1 cellular context compared by ENCODE assay signal in the genomic region with DNA sequence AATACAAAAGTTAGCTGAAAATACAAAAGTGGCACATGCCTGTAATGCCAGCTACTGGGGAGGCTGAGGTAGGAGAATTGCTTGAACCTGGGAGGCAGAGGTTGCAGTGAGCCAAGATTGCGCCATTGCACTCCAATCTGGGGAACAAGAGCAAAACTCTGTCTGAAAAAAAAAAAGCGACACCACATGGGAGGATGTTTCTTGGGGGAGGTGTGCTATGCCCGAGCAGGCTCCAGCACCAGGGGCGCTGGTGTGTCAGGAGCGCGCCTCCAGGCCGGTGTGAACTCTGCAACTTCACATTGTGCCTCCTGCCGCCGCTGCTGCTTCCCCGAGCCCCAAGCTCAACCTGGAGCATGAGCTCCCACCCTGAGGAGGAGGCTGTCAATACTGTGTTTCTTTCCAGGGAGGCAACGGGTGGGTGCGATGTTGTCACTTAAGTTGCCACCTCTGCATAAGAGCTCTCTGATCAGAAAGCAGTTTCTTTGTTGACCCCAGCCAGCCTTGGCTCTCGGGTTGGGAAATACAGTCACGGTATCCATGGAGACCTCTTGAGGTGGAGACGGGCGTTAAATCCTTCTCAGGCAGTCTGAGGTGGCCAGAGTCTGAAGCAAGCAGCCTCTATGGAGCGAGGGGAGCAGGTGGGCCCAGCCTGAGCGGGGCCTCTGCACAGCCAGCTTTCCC.
TF ChIP-seq lines count a peak whose summit lies in the region.

No MANE protein-coding gene starts in this region.

TF ChIP-seq in K562, 482 proteins besides CTCF, POLR2A, EP300 and RAD21 (continued from another document and continues in another):
- TF ChIP-seq SIN3A (IDR thresholded peaks at IDR 0.05; ENCODE audit: borderline replicate concordance in 2 of 2, control insufficient read depth in 1 of 2, low read depth in 2 of 2, low read length in 2 of 2) (peak in 1 of 2 experiments; percentile 21; a peak in 1 of 4 replicates), RUNX1 (IDR thresholded peaks at IDR 0.05; ENCODE audit: low read depth) (no peak), PHB (CRISPR knock-in tag; IDR thresholded peaks at IDR 0.05) (no peak), PRPF4 (IDR thresholded peaks at IDR 0.05; ENCODE audit: insufficient read depth, low read depth, low read length, poor library complexity, severe bottlenecking) (no peak), NEUROD1 (IDR thresholded peaks at IDR 0.05; ENCODE audit: borderline replicate concordance, low read depth, low read length, partially characterized antibody) (no peak), ZBED1 (IDR thresholded peaks at IDR 0.05) (no peak), POLR2G (IDR thresholded peaks at IDR 0.05; ENCODE audit: low read depth, low read length) (no peak; the same call in 1 of the 2 replicates), NR3C1 (CRISPR knock-in tag; IDR thresholded peaks at IDR 0.05) (no peak), SMAD4 (CRISPR knock-in tag; conservative IDR thresholded peaks at IDR 0.05) (peak; percentile 31), DMBX1 (CRISPR knock-in tag; IDR thresholded peaks at IDR 0.05; ENCODE audit: borderline replicate concordance) (no peak), NBN (IDR thresholded peaks at IDR 0.05; ENCODE audit: low read depth) (0 out of 2 replicates have a peak, but pooled peaks have one; percentile 44), ATF1 (CRISPR knock-in tag; IDR thresholded peaks at IDR 0.05) (no peak), ATF1 (tag; IDR thresholded peaks at IDR 0.05) (peak; percentile 41; the same call in 1 of the 2 replicates), TAF1 (IDR thresholded peaks at IDR 0.05; ENCODE audit: control insufficient read depth, extremely low read depth, insufficient read depth, low read length, severe bottlenecking) (peak; percentile 24), PTBP1 (IDR thresholded peaks at IDR 0.05; ENCODE audit: low read depth, low read length) (no peak), MAZ (CRISPR knock-in tag; conservative IDR thresholded peaks at IDR 0.05 in 1 of 2, IDR thresholded peaks at IDR 0.05 in 1 of 2) (peak in 1 of 2 experiments; percentile 64; a peak in 2 of 4 replicates), ZNF75A (CRISPR knock-in tag; IDR thresholded peaks at IDR 0.05) (no peak), TCF7L2 (IDR thresholded peaks at IDR 0.05; ENCODE audit: low read depth, low read length) (no peak), ELF4 (CRISPR knock-in tag; IDR thresholded peaks at IDR 0.05) (no peak), ZNF395 (CRISPR knock-in tag; IDR thresholded peaks at IDR 0.05) (0 out of 2 replicates have a peak, but pooled peaks have one; percentile 45), CREM (IDR thresholded peaks at IDR 0.05; ENCODE audit: low read depth) (peak; percentile 39; the same call in 1 of the 2 replicates), ZNF507 (tag; conservative IDR thresholded peaks at IDR 0.05) (no peak), L3MBTL2 (IDR thresholded peaks at IDR 0.05) (peak; percentile 67), POU5F1 (IDR thresholded peaks at IDR 0.05; ENCODE audit: borderline replicate concordance, low read depth, low read length, partially characterized antibody) (no peak), CC2D1A (IDR thresholded peaks at IDR 0.05) (no peak), RBM39 (optimal IDR thresholded peaks at IDR 0.05; ENCODE audit: low read depth, low read length) (no peak), SUPT5H (IDR thresholded peaks at IDR 0.05) (no peak), E2F6 (IDR thresholded peaks at IDR 0.05; ENCODE audit: borderline replicate concordance in 1 of 2, extremely low read depth in 1 of 2, insufficient read depth in 1 of 2, insufficient read length in 1 of 2, low read depth in 1 of 2, low read length in 1 of 2, poor library complexity in 1 of 2, severe bottlenecking in 1 of 2) (peak in 1 of 2 experiments; percentile 72), CHD4 (IDR thresholded peaks at IDR 0.05; ENCODE audit: insufficient read depth, insufficient replicate concordance, low read depth, low read length, poor library complexity, severe bottlenecking) (no peak), HNRNPLL (IDR thresholded peaks at IDR 0.05; ENCODE audit: low read depth, low read length, poor library complexity, severe bottlenecking) (peak; percentile 28), MYNN (IDR thresholded peaks at IDR 0.05) (0 out of 2 replicates have a peak, but pooled peaks have one; percentile 53), MYNN (CRISPR knock-in tag; IDR thresholded peaks at IDR 0.05) (no peak), RB1 (IDR thresholded peaks at IDR 0.05; ENCODE audit: low read depth) (peak; percentile 64), ZBTB8A (IDR thresholded peaks at IDR 0.05; ENCODE audit: partially characterized antibody) (no peak), ZNF699 (CRISPR knock-in tag; IDR thresholded peaks at IDR 0.05; ENCODE audit: insufficient replicate concordance) (no peak), ZNF77 (CRISPR knock-in tag; IDR thresholded peaks at IDR 0.05) (no peak), THAP12 (CRISPR knock-in tag; IDR thresholded peaks at IDR 0.05) (no peak), KAT8 (IDR thresholded peaks at IDR 0.05; ENCODE audit: low read depth) (no peak), HDGF (IDR thresholded peaks at IDR 0.05) (no peak), ZFP1 (CRISPR knock-in tag; IDR thresholded peaks at IDR 0.05) (no peak), FOXJ2 (tag; IDR thresholded peaks at IDR 0.05) (peak; percentile 60; the same call in 1 of the 2 replicates)
- TF ChIP-seq, protein P1, sequence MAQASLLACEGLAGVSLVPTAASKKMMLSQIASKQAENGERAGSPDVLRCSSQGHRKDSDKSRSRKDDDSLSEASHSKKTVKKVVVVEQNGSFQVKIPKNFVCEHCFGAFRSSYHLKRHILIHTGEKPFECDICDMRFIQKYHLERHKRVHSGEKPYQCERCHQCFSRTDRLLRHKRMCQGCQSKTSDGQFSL (CRISPR knock-in tag; IDR thresholded peaks at IDR 0.05), result no peak; the same call in 1 of the 2 replicates
- TF ChIP-seq, protein P1 (tag; IDR thresholded peaks at IDR 0.05), result no peak
- TF ChIP-seq, protein P2, sequence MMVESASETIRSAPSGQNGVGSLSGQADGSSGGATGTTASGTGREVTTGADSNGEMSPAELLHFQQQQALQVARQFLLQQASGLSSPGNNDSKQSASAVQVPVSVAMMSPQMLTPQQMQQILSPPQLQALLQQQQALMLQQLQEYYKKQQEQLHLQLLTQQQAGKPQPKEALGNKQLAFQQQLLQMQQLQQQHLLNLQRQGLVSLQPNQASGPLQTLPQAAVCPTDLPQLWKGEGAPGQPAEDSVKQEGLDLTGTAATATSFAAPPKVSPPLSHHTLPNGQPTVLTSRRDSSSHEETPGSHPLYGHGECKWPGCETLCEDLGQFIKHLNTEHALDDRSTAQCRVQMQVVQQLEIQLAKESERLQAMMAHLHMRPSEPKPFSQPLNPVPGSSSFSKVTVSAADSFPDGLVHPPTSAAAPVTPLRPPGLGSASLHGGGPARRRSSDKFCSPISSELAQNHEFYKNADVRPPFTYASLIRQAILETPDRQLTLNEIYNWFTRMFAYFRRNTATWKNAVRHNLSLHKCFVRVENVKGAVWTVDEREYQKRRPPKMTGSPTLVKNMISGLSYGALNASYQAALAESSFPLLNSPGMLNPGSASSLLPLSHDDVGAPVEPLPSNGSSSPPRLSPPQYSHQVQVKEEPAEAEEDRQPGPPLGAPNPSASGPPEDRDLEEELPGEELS (CRISPR knock-in tag; IDR thresholded peaks at IDR 0.05; ENCODE audit: borderline replicate concordance), result no peak
- TF ChIP-seq, protein P3, sequence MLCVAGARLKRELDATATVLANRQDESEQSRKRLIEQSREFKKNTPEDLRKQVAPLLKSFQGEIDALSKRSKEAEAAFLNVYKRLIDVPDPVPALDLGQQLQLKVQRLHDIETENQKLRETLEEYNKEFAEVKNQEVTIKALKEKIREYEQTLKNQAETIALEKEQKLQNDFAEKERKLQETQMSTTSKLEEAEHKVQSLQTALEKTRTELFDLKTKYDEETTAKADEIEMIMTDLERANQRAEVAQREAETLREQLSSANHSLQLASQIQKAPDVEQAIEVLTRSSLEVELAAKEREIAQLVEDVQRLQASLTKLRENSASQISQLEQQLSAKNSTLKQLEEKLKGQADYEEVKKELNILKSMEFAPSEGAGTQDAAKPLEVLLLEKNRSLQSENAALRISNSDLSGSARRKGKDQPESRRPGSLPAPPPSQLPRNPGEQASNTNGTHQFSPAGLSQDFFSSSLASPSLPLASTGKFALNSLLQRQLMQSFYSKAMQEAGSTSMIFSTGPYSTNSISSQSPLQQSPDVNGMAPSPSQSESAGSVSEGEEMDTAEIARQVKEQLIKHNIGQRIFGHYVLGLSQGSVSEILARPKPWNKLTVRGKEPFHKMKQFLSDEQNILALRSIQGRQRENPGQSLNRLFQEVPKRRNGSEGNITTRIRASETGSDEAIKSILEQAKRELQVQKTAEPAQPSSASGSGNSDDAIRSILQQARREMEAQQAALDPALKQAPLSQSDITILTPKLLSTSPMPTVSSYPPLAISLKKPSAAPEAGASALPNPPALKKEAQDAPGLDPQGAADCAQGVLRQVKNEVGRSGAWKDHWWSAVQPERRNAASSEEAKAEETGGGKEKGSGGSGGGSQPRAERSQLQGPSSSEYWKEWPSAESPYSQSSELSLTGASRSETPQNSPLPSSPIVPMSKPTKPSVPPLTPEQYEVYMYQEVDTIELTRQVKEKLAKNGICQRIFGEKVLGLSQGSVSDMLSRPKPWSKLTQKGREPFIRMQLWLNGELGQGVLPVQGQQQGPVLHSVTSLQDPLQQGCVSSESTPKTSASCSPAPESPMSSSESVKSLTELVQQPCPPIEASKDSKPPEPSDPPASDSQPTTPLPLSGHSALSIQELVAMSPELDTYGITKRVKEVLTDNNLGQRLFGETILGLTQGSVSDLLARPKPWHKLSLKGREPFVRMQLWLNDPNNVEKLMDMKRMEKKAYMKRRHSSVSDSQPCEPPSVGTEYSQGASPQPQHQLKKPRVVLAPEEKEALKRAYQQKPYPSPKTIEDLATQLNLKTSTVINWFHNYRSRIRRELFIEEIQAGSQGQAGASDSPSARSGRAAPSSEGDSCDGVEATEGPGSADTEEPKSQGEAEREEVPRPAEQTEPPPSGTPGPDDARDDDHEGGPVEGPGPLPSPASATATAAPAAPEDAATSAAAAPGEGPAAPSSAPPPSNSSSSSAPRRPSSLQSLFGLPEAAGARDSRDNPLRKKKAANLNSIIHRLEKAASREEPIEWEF (CRISPR knock-in tag; IDR thresholded peaks at IDR 0.05), result no peak
- TF ChIP-seq, protein P4, sequence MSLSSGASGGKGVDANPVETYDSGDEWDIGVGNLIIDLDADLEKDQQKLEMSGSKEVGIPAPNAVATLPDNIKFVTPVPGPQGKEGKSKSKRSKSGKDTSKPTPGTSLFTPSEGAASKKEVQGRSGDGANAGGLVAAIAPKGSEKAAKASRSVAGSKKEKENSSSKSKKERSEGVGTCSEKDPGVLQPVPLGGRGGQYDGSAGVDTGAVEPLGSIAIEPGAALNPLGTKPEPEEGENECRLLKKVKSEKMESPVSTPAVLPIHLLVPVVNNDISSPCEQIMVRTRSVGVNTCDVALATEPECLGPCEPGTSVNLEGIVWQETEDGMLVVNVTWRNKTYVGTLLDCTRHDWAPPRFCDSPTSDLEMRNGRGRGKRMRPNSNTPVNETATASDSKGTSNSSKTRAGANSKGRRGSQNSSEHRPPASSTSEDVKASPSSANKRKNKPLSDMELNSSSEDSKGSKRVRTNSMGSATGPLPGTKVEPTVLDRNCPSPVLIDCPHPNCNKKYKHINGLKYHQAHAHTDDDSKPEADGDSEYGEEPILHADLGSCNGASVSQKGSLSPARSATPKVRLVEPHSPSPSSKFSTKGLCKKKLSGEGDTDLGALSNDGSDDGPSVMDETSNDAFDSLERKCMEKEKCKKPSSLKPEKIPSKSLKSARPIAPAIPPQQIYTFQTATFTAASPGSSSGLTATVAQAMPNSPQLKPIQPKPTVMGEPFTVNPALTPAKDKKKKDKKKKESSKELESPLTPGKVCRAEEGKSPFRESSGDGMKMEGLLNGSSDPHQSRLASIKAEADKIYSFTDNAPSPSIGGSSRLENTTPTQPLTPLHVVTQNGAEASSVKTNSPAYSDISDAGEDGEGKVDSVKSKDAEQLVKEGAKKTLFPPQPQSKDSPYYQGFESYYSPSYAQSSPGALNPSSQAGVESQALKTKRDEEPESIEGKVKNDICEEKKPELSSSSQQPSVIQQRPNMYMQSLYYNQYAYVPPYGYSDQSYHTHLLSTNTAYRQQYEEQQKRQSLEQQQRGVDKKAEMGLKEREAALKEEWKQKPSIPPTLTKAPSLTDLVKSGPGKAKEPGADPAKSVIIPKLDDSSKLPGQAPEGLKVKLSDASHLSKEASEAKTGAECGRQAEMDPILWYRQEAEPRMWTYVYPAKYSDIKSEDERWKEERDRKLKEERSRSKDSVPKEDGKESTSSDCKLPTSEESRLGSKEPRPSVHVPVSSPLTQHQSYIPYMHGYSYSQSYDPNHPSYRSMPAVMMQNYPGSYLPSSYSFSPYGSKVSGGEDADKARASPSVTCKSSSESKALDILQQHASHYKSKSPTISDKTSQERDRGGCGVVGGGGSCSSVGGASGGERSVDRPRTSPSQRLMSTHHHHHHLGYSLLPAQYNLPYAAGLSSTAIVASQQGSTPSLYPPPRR (CRISPR knock-in tag; IDR thresholded peaks at IDR 0.05; ENCODE audit: borderline replicate concordance), result no peak
